ENCODE assay signal across 8 cellular contexts in the genomic region with DNA sequence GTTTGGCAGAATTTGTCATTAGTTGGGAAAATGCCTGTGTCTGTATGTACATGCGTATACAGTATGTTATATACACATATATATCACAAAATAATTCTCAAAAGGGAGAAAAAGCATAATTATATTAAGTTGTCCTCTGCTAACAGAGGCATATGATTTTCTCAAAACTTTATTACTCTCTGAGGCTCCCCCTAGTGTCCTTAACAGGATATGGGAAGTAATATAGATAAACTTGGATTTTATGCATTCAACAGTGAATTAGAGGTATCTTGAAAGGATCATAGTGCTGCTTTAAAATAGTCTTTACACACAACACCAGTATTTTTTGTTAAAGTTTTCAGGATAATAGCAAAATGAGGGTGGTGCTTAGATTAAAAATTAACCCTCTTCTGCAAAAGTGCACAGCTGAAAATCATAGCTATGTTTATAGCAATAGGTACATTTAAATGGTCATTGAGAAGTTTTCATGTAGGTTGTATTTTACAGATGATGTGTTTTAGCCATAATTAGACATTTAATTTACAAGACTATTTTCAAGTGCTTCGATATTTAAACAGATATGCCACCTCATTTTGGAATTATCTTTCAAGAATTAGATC.
A peak's percentile ranks its signal among the peaks of the same experiment; 100 is the strongest.
DNase-seq lines count a peak whose midpoint lies in the region; ATAC-seq and TF ChIP-seq lines count a peak whose summit lies in the region.

No MANE protein-coding gene starts in this region.

- no TSS peak for BruUV-seq in A673 (replicated peaks; lab: Mats Ljungman, UMichigan)

- H3K27ac ChIP-seq in A673 (ENCODE audit: low read depth, low read length, poor library complexity, severe bottlenecking): no peak overlapping the region
- H3K27ac ChIP-seq in RWPE1: no peak overlapping the region
- no peak overlapping the region for H3K27ac ChIP-seq in hepatocyte

- H3K9me3 ChIP-seq in A673 (ENCODE audit: low read depth, low read length, poor library complexity, severe bottlenecking) (no peaks in the 10 kb centered on the region), hepatocyte (ENCODE audit: low read depth) (no peaks in the 10 kb centered on the region)

- intact Hi-C loops in A673 (cut with micrococcal nuclease; ENCODE audit: unreplicated experiment): no loop called here

- CTCF ChIA-PET in A673 (lab: Charles Lee) (no interaction called here), RWPE1 (lab: Yijun Ruan, JAX) (interaction anchor here (0.6 to 1.4 kb wide), 4 partner anchors 11 to 775 kb away, joined by 3 to 4 read pairs (median 3); no protein-coding TSS in a partner anchor)

- H3K9me2 ChIP-seq in hepatocyte (replicated peaks; ENCODE audit: insufficient read depth): no peaks in the 10 kb centered on the region

- H3K4me1 ChIP-seq in A673 (ENCODE audit: insufficient read depth, low read length, poor library complexity, severe bottlenecking) (no peaks in the 10 kb centered on the region), hepatocyte (ENCODE audit: insufficient read depth) (no peaks in the 10 kb centered on the region)

- no peaks in the 10 kb centered on the region for H3K27me3 ChIP-seq in A673 (replicated peaks; ENCODE audit: insufficient read depth, low read depth, low read length, poor library complexity)
- H3K27me3 ChIP-seq in hepatocyte: no peaks in the 10 kb centered on the region

- no peaks in the 10 kb centered on the region for H3K79me2 ChIP-seq in hepatocyte

- H4K20me1 ChIP-seq in hepatocyte (ENCODE audit: insufficient read depth, poor library complexity, severe bottlenecking): no peaks in the 10 kb centered on the region

- DNase-seq in A673 (ENCODE audit: low spot score): peak; percentile 27
- DNase-seq in GM13976 (ENCODE audit: low spot score): peak; percentile 20
- peak; percentile 30 for DNase-seq in RWPE1 (ENCODE audit: low spot score)
- peak; percentile 44 for DNase-seq in hepatocyte (ENCODE audit: low spot score)
- DNase-seq in mucosa of gallbladder (ENCODE audit: low spot score): no peak
- no peak for DNase-seq in stimulated activated CD4-positive, alpha-beta T cell treated with anti-CD3 and anti-CD28 coated beads, Interleukin-12 subunit alpha, Interleukin-12 subunit beta, amount 100 ng/mL, for 4 hours
- DNase-seq in activated CD4-positive, CD25-positive, alpha-beta regulatory T cell (lab: John Stamatoyannopoulos, UW): no peak

- H3K4me3 ChIP-seq in A673 (ENCODE audit: low read depth, low read length, poor library complexity, severe bottlenecking) (no peak overlapping the region), hepatocyte (no peak overlapping the region)

- 72% methylated on average over 2 of the region's 2 CpGs for WGBS in hepatocyte (ENCODE audit: low lambda C conversion rate, missing lambda C conversion rate)

- POLR2A ChIA-PET in A673 (lab: Charles Lee; ENCODE audit: low non-redundant PET): no interaction called here
- POLR2A ChIA-PET in RWPE1 (lab: Yijun Ruan, JAX; ENCODE audit: low non-redundant PET): no interaction called here

- ATAC-seq in GM19324 (IDR thresholded peaks at IDR 0.05; ENCODE audit: low FRiP score, unreplicated experiment): no peak

- in situ Hi-C loops in GM13976 (cut with MboI; ENCODE audit: low sequenced_read_pairs, unreplicated experiment): no loop called here

- H3K36me3 ChIP-seq in A673 (ENCODE audit: insufficient read depth, low read length, poor library complexity, severe bottlenecking) (no peaks in the 10 kb centered on the region), hepatocyte (replicated peaks; ENCODE audit: insufficient read depth, low read depth) (no peaks in the 10 kb centered on the region)

- TF ChIP-seq CTCF in A673 (conservative IDR thresholded peaks at IDR 0.05; ENCODE audit: low read depth, low read length) (peak; percentile 64), GM13976 (IDR thresholded peaks at IDR 0.05; ENCODE audit: borderline replicate concordance, control extremely low read depth, extremely low read depth, insufficient read depth, missing control alignments) (peak; percentile 49), RWPE1 (conservative IDR thresholded peaks at IDR 0.05; ENCODE audit: low read depth) (peak; percentile 72), hepatocyte (IDR thresholded peaks at IDR 0.05; ENCODE audit: poor library complexity) (peak; percentile 62)

- no peak overlapping the region for H2AFZ ChIP-seq in hepatocyte

- H3K4me2 ChIP-seq in hepatocyte: no peak overlapping the region

Comparison
In these comparisons a context has a peak if more than half of its experiments do, and no peak if none do; other contexts are left out.
1. DNase-seq: peak in A673 (single experiment), GM13976 (single experiment), RWPE1 (single experiment) and hepatocyte (single experiment); none in mucosa of gallbladder (single experiment), stimulated activated CD4-positive, alpha-beta T cell treated with anti-CD3 and anti-CD28 coated beads, Interleukin-12 subunit alpha, Interleukin-12 subunit beta, amount 100 ng/mL, for 4 hours (single experiment) and activated CD4-positive, CD25-positive, alpha-beta regulatory T cell (0 of 4).
2. Peak in every context shown above with its lines, with median percentiles within 50 percentile points of each other: CTCF ChIP-seq.